ENCODE assay signal across 1 cellular context in the genomic region with DNA sequence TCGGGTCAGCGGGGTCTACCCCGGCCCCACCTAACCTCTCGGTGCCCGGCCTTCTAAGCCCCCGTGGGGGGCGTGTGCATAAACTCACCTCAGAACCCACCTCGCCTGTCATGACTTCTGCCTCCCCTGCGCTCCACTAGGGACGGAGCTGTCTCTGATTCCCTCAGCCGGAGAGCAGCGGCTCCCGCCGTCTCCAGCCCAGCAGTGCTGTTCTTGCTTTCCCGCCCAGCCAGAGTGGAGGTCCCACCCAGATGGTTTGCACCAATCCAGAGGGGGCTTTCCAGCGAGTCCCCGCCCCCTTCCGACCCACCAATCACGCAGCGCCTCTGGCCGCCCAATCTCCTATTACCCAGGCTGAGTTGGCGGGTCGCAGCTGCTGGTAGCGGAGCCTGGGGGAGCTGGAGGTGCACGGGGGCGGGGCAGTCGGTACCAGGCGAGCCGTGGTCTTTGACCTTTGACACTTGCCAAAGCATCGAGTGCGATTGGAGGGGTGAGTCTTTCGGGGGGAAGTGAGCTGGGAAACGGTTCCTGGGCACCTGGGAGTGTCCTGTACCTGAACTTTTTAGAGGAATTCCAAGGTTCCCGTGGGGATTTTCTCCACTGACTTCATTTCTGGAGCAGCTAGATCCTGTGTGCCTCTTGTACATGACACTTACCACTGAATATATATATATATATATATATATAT.
A peak's percentile ranks its signal among the peaks of the same experiment; 100 is the strongest.
TF ChIP-seq lines count a peak whose summit lies in the region.

A gene (minus strand): TSS at position 220 of the 688 bp plus-strand sequence. CDS start 108 bp downstream, at position 112.

TF ChIP-seq in HepG2, 621 proteins besides CTCF, POLR2A, EP300 and RAD21 (continued from another document and continues in another):
- TF ChIP-seq ZNF562 (CRISPR knock-in tag; IDR thresholded peaks at IDR 0.05; ENCODE audit: borderline replicate concordance) (no peak), YY1 (IDR thresholded peaks at IDR 0.05; ENCODE audit: insufficient read depth, insufficient replicate concordance, low read depth, low read length) (no peak), HNRNPH1 (optimal IDR thresholded peaks at IDR 0.05; ENCODE audit: low read depth, low read length) (no peak), NCOA2 (CRISPR knock-in tag; IDR thresholded peaks at IDR 0.05) (no peak), TMF1 (CRISPR knock-in tag; IDR thresholded peaks at IDR 0.05; ENCODE audit: low read depth) (no peak), ZNF615 (CRISPR knock-in tag; IDR thresholded peaks at IDR 0.05; ENCODE audit: borderline replicate concordance) (no peak), ZNF570 (CRISPR knock-in tag; IDR thresholded peaks at IDR 0.05; ENCODE audit: borderline replicate concordance) (no peak), ZNF670 (CRISPR knock-in tag; IDR thresholded peaks at IDR 0.05; ENCODE audit: borderline replicate concordance) (no peak), ZNF431 (CRISPR knock-in tag; IDR thresholded peaks at IDR 0.05; ENCODE audit: borderline replicate concordance, low read depth) (0 out of 2 replicates have a peak, but pooled peaks have one; percentile 77), PHF5A (CRISPR knock-in tag; IDR thresholded peaks at IDR 0.05; ENCODE audit: low read depth, unreplicated experiment) (no peak), ZNF331 (CRISPR knock-in tag; IDR thresholded peaks at IDR 0.05) (0 out of 2 replicates have a peak, but pooled peaks have one; percentile 54), CREB1 (IDR thresholded peaks at IDR 0.05) (no peak), CREB1 (CRISPR knock-in tag; IDR thresholded peaks at IDR 0.05) (peak; percentile 65; the same call in 1 of the 2 replicates), ZNF850 (CRISPR knock-in tag; conservative IDR thresholded peaks at IDR 0.05) (no peak), ZBTB1 (CRISPR knock-in tag; IDR thresholded peaks at IDR 0.05; ENCODE audit: borderline replicate concordance) (no peak), ZNF510 (CRISPR knock-in tag; IDR thresholded peaks at IDR 0.05; ENCODE audit: low read depth) (0 out of 2 replicates have a peak, but pooled peaks have one; percentile 62), SP5 (CRISPR knock-in tag; IDR thresholded peaks at IDR 0.05; ENCODE audit: borderline replicate concordance, low read depth) (peak; percentile 89), ZNF883 (CRISPR knock-in tag; IDR thresholded peaks at IDR 0.05; ENCODE audit: not compliant biosample characterization) (no peak), ZNF775 (CRISPR knock-in tag; IDR thresholded peaks at IDR 0.05; ENCODE audit: borderline replicate concordance) (no peak), HDAC6 (IDR thresholded peaks at IDR 0.05; ENCODE audit: low read depth, low read length) (no peak), ZNF605 (CRISPR knock-in tag; IDR thresholded peaks at IDR 0.05) (no peak), ZFP1 (CRISPR knock-in tag; IDR thresholded peaks at IDR 0.05) (no peak), KLF6 (CRISPR knock-in tag; IDR thresholded peaks at IDR 0.05) (no peak), ZNF746 (CRISPR knock-in tag; IDR thresholded peaks at IDR 0.05) (no peak), HNRNPUL1 (IDR thresholded peaks at IDR 0.05; ENCODE audit: low read depth, low read length) (no peak), EEA1 (CRISPR knock-in tag; IDR thresholded peaks at IDR 0.05; ENCODE audit: borderline replicate concordance) (no peak; the same call in 1 of the 2 replicates), SYNCRIP (IDR thresholded peaks at IDR 0.05; ENCODE audit: insufficient read depth, low read depth, low read length) (no peak), NPAS2 (CRISPR knock-in tag; IDR thresholded peaks at IDR 0.05; ENCODE audit: borderline replicate concordance) (no peak), ZNF839 (CRISPR knock-in tag; IDR thresholded peaks at IDR 0.05; ENCODE audit: borderline replicate concordance) (no peak), PCBP2 (optimal IDR thresholded peaks at IDR 0.05; ENCODE audit: low read depth, low read length, poor library complexity, severe bottlenecking) (no peak), ZNF24 (IDR thresholded peaks at IDR 0.05) (no peak), ZNF703 (CRISPR knock-in tag; IDR thresholded peaks at IDR 0.05; ENCODE audit: borderline replicate concordance) (no peak; the same call in 1 of the 2 replicates), ZBTB42 (CRISPR knock-in tag; IDR thresholded peaks at IDR 0.05) (no peak), ZBTB3 (CRISPR knock-in tag; IDR thresholded peaks at IDR 0.05; ENCODE audit: borderline replicate concordance, low read depth) (no peak), KLF13 (CRISPR knock-in tag; IDR thresholded peaks at IDR 0.05) (no peak), ZNF12 (CRISPR knock-in tag; IDR thresholded peaks at IDR 0.05) (no peak), ZNF589 (CRISPR knock-in tag; conservative IDR thresholded peaks at IDR 0.05) (no peak; the same call in 1 of the 2 replicates), FLYWCH1 (CRISPR knock-in tag; IDR thresholded peaks at IDR 0.05) (no peak), ZNF441 (CRISPR knock-in tag; IDR thresholded peaks at IDR 0.05; ENCODE audit: borderline replicate concordance) (no peak), SATB2 (CRISPR knock-in tag; IDR thresholded peaks at IDR 0.05) (no peak)
- TF ChIP-seq, protein P1, sequence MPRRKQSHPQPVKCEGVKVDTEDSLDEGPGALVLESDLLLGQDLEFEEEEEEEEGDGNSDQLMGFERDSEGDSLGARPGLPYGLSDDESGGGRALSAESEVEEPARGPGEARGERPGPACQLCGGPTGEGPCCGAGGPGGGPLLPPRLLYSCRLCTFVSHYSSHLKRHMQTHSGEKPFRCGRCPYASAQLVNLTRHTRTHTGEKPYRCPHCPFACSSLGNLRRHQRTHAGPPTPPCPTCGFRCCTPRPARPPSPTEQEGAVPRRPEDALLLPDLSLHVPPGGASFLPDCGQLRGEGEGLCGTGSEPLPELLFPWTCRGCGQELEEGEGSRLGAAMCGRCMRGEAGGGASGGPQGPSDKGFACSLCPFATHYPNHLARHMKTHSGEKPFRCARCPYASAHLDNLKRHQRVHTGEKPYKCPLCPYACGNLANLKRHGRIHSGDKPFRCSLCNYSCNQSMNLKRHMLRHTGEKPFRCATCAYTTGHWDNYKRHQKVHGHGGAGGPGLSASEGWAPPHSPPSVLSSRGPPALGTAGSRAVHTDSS (CRISPR knock-in tag; conservative IDR thresholded peaks at IDR 0.05): no peak
- TF ChIP-seq, protein P2, sequence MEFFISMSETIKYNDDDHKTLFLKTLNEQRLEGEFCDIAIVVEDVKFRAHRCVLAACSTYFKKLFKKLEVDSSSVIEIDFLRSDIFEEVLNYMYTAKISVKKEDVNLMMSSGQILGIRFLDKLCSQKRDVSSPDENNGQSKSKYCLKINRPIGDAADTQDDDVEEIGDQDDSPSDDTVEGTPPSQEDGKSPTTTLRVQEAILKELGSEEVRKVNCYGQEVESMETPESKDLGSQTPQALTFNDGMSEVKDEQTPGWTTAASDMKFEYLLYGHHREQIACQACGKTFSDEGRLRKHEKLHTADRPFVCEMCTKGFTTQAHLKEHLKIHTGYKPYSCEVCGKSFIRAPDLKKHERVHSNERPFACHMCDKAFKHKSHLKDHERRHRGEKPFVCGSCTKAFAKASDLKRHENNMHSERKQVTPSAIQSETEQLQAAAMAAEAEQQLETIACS (CRISPR knock-in tag; IDR thresholded peaks at IDR 0.05): no peak
- TF ChIP-seq, protein P3, sequence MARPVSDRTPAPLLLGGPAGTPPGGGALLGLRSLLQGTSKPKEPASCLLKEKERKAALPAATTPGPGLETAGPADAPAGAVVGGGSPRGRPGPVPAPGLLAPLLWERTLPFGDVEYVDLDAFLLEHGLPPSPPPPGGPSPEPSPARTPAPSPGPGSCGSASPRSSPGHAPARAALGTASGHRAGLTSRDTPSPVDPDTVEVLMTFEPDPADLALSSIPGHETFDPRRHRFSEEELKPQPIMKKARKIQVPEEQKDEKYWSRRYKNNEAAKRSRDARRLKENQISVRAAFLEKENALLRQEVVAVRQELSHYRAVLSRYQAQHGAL (CRISPR knock-in tag; IDR thresholded peaks at IDR 0.05; ENCODE audit: not compliant biosample characterization): no peak
- TF ChIP-seq, protein P4, sequence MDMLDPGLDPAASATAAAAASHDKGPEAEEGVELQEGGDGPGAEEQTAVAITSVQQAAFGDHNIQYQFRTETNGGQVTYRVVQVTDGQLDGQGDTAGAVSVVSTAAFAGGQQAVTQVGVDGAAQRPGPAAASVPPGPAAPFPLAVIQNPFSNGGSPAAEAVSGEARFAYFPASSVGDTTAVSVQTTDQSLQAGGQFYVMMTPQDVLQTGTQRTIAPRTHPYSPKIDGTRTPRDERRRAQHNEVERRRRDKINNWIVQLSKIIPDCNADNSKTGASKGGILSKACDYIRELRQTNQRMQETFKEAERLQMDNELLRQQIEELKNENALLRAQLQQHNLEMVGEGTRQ (IDR thresholded peaks at IDR 0.05; ENCODE audit: low read depth, low read length): no peak
- TF ChIP-seq, protein P4 (CRISPR knock-in tag; IDR thresholded peaks at IDR 0.05; ENCODE audit: borderline replicate concordance): no peak
- TF ChIP-seq, protein P5, sequence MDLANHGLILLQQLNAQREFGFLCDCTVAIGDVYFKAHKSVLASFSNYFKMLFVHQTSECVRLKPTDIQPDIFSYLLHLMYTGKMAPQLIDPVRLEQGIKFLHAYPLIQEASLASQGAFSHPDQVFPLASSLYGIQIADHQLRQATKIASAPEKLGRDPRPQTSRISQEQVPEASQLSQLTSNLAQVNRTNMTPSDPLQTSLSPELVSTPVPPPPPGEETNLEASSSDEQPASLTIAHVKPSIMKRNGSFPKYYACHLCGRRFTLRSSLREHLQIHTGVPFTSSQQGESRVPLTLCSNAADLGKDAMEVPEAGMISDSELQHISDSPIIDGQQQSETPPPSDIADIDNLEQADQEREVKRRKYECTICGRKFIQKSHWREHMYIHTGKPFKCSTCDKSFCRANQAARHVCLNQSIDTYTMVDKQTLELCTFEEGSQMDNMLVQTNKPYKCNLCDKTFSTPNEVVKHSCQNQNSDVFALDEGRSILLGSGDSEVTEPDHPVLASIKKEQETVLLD (CRISPR knock-in tag; IDR thresholded peaks at IDR 0.05; ENCODE audit: low read depth): no peak
- TF ChIP-seq, protein P6, sequence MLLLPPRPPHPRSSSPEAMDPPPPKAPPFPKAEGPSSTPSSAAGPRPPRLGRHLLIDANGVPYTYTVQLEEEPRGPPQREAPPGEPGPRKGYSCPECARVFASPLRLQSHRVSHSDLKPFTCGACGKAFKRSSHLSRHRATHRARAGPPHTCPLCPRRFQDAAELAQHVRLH (CRISPR knock-in tag; IDR thresholded peaks at IDR 0.05; ENCODE audit: borderline replicate concordance, low read depth): no peak; the same call in 1 of the 2 replicates
- TF ChIP-seq, protein P7, sequence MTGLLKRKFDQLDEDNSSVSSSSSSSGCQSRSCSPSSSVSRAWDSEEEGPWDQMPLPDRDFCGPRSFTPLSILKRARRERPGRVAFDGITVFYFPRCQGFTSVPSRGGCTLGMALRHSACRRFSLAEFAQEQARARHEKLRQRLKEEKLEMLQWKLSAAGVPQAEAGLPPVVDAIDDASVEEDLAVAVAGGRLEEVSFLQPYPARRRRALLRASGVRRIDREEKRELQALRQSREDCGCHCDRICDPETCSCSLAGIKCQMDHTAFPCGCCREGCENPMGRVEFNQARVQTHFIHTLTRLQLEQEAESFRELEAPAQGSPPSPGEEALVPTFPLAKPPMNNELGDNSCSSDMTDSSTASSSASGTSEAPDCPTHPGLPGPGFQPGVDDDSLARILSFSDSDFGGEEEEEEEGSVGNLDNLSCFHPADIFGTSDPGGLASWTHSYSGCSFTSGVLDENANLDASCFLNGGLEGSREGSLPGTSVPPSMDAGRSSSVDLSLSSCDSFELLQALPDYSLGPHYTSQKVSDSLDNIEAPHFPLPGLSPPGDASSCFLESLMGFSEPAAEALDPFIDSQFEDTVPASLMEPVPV (CRISPR knock-in tag; IDR thresholded peaks at IDR 0.05): peak; percentile 55
- TF ChIP-seq, protein P8, sequence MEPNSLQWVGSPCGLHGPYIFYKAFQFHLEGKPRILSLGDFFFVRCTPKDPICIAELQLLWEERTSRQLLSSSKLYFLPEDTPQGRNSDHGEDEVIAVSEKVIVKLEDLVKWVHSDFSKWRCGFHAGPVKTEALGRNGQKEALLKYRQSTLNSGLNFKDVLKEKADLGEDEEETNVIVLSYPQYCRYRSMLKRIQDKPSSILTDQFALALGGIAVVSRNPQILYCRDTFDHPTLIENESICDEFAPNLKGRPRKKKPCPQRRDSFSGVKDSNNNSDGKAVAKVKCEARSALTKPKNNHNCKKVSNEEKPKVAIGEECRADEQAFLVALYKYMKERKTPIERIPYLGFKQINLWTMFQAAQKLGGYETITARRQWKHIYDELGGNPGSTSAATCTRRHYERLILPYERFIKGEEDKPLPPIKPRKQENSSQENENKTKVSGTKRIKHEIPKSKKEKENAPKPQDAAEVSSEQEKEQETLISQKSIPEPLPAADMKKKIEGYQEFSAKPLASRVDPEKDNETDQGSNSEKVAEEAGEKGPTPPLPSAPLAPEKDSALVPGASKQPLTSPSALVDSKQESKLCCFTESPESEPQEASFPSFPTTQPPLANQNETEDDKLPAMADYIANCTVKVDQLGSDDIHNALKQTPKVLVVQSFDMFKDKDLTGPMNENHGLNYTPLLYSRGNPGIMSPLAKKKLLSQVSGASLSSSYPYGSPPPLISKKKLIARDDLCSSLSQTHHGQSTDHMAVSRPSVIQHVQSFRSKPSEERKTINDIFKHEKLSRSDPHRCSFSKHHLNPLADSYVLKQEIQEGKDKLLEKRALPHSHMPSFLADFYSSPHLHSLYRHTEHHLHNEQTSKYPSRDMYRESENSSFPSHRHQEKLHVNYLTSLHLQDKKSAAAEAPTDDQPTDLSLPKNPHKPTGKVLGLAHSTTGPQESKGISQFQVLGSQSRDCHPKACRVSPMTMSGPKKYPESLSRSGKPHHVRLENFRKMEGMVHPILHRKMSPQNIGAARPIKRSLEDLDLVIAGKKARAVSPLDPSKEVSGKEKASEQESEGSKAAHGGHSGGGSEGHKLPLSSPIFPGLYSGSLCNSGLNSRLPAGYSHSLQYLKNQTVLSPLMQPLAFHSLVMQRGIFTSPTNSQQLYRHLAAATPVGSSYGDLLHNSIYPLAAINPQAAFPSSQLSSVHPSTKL (CRISPR knock-in tag; IDR thresholded peaks at IDR 0.05): no peak
